24 cellular contexts compared by ENCODE assay signal in genomic region chr11:27108809-27109208, GRCh38.
A peak's percentile ranks its signal among the peaks of the same experiment; 100 is the strongest.
DNase-seq lines count a peak whose midpoint lies in the region; ATAC-seq, FAIRE-seq and TF ChIP-seq lines count a peak whose summit lies in the region.
"Had no signal": no experiment of that assay in that cellular context is flagged by ENCODE, and none has a peak within 500 bp of the region (broad histone marks: within the 10 kb centered on the region; RNA-seq: fewer than 3 reads in every experiment).

No MANE protein-coding gene starts in this region.

- no peaks in the 10 kb centered on the region for H4K20me1 ChIP-seq in HepG2 (ENCODE audit: insufficient read depth, low read length)
- peaks cover 12% of the 10 kb centered on the region for H4K20me1 ChIP-seq in smooth muscle cell (ENCODE audit: low read depth)
- H4K20me1 ChIP-seq: BLaER1 had no signal

- no peaks in the 10 kb centered on the region for H3K27me3 ChIP-seq in liver (ENCODE audit: control insufficient read depth in 4 of 4, insufficient read depth in 4 of 4, low read length in 3 of 4)
- H3K27me3 ChIP-seq in HepG2 (ENCODE audit: control insufficient read depth in 1 of 2, insufficient read depth in 2 of 2, low read length in 2 of 2): no peaks in the 10 kb centered on the region
- no peaks in the 10 kb centered on the region for H3K27me3 ChIP-seq in right lobe of liver
- no peaks in the 10 kb centered on the region for H3K27me3 ChIP-seq in smooth muscle cell (ENCODE audit: low read depth)
- H3K27me3 ChIP-seq: BE2C, BLaER1 had no signal

- H3F3A ChIP-seq in smooth muscle cell (ENCODE audit: low read depth): no peaks in the 10 kb centered on the region

- H3K4me1 ChIP-seq in liver (ENCODE audit: control insufficient read depth in 4 of 4, insufficient read depth in 4 of 4, low read length in 3 of 4) (peaks cover 0 to 6% (median 0%) of the 10 kb centered on the region in 4 donors), HepG2 (ENCODE audit: insufficient read depth, low read length) (no peaks in the 10 kb centered on the region), right lobe of liver (no peaks in the 10 kb centered on the region), smooth muscle cell (ENCODE audit: low read depth) (no peaks in the 10 kb centered on the region)
- H3K4me1 ChIP-seq: A549, BE2C, BLaER1 had no signal

- H3K36me3 ChIP-seq in liver (ENCODE audit: control insufficient read depth in 4 of 4, insufficient read depth in 3 of 4, low read depth in 1 of 4, low read length in 3 of 4) (no peaks in the 10 kb centered on the region), HepG2 (replicated peaks in 1 of 2; ENCODE audit: control insufficient read depth in 1 of 2, insufficient read depth in 2 of 2, low read length in 2 of 2) (no peaks in the 10 kb centered on the region), right lobe of liver (no peaks in the 10 kb centered on the region), smooth muscle cell (ENCODE audit: low read depth) (no peaks in the 10 kb centered on the region)
- H3K36me3 ChIP-seq: BE2C, BLaER1 had no signal

- H3K4me3 ChIP-seq in liver (ENCODE audit: low read depth in 1 of 3, low read length in 3 of 3) (peak overlapping the region in 1 of 3 donors; percentile 31), HepG2 (replicated peaks in 1 of 3; ENCODE audit: insufficient read depth in 1 of 3, low read depth in 2 of 3, low read length in 3 of 3) (no peak overlapping the region), right lobe of liver (peak overlapping the region in 1 of 3 donors; percentile 9), smooth muscle cell (no peak overlapping the region)
- H3K4me3 ChIP-seq: A549, BLaER1 had no signal

- H3K9ac ChIP-seq in liver (ENCODE audit: low read depth in 1 of 2, low read length in 2 of 2) (no peak overlapping the region), HepG2 (ENCODE audit: insufficient read depth, low read depth, low read length) (no peak overlapping the region), smooth muscle cell (ENCODE audit: low read depth) (no peak overlapping the region)
- H3K9ac ChIP-seq: BLaER1 had no signal

- no peak for ATAC-seq in HepG2
- ATAC-seq in right lobe of liver: peak in 3 of 4 donors; percentile 33 to 77 (median 55)
- ATAC-seq: A549 had no signal

- in situ Hi-C loops in HepG2 (cut with HindIII; ENCODE audit: extremely low pct_ligation_motif_present, low pct_unique_long_range_greater_than_20kb): no loop called here

- H3K27ac ChIP-seq in liver (ENCODE audit: low read depth in 1 of 2, low read length in 2 of 2) (peak overlapping the region; percentile 13 to 41), HepG2 (ENCODE audit: extremely low read length, insufficient read depth, low read length) (no peak overlapping the region), right lobe of liver (peak overlapping the region in 1 of 3 donors; percentile 13), smooth muscle cell (ENCODE audit: low read depth) (no peak overlapping the region)
- H3K27ac ChIP-seq: 22Rv1, A549, BLaER1 had no signal

- no TSS peak for BruUV-seq in HepG2 (replicated peaks; lab: Mats Ljungman, UMichigan)

- TF ChIP-seq CTCF in liver (IDR thresholded peaks at IDR 0.05; ENCODE audit: low read depth, low read length, missing input control) (no peak), HepG2 (CRISPR knock-in tag; IDR thresholded peaks at IDR 0.05) (no peak), right lobe of liver (IDR thresholded peaks at IDR 0.05) (no peak), smooth muscle cell (IDR thresholded peaks at IDR 0.05; ENCODE audit: borderline replicate concordance, insufficient read depth, poor library complexity, severe bottlenecking) (no peak)

- FAIRE-seq in HepG2 (lab: Jason Lieb, UNC): no peak
- FAIRE-seq: GM12891, GM19239 had no signal

- intact Hi-C loops in HepG2 (cut with micrococcal nuclease; ENCODE audit: unreplicated experiment): no loop called here
- intact Hi-C loops in right lobe of liver (cut with DNase I): no loop called here

- WGBS in liver: 31% methylated on average over 4 of the region's 4 CpGs
- 18% methylated on average over 4 of the region's 4 CpGs for WGBS in HepG2 (ENCODE audit: low lambda C conversion rate)
- 41% methylated on average over 4 of the region's 4 CpGs for WGBS in right lobe of liver (ENCODE audit: insufficient coverage, low coverage, low lambda C conversion rate, missing lambda C conversion rate)
- 80% methylated on average over 4 of the region's 4 CpGs for WGBS in smooth muscle cell (ENCODE audit: low lambda C conversion rate)

- DNase-seq in HepG2 (ENCODE audit: low spot score): no peak
- DNase-seq in NCI-H526 treated with DMSO at 0.1 percent for 48 hours (lab: John Stamatoyannopoulos, UW): peak; percentile 62
- no peak for DNase-seq in right lobe of liver
- DNase-seq in smooth muscle cell (lab: John Stamatoyannopoulos, UW; ENCODE audit: unreplicated experiment): no peak
- no peak for DNase-seq in GF-D8 (lab: John Stamatoyannopoulos, UW)
- DNase-seq: BE2C; C1 segment of cervical spinal cord; CD4-positive, alpha-beta memory T cell; CD4-positive, CD25-positive, alpha-beta regulatory T cell; CD8-positive, alpha-beta memory T cell; COR-L47; DMS 273 treated with DMSO at 0.1 percent for 48 hours; DMS153; DMS53; DMS79; DND-41; EL; GDM1 had no signal

- POLR2A ChIA-PET in HepG2 (lab: Yijun Ruan, JAX): no interaction called here

- no peak for TF ChIP-seq POLR2A in HepG2 (IDR thresholded peaks at IDR 0.05; ENCODE audit: insufficient read depth in 1 of 2, low read depth in 2 of 2, low read length in 2 of 2)
- no peak for TF ChIP-seq POLR2A in right lobe of liver (IDR thresholded peaks at IDR 0.05)

- H3K79me2 ChIP-seq in HepG2 (ENCODE audit: insufficient read depth, low read length) (no peaks in the 10 kb centered on the region), smooth muscle cell (ENCODE audit: low read depth) (peaks cover 10% of the 10 kb centered on the region)

- TF ChIP-seq RAD21 in liver (IDR thresholded peaks at IDR 0.05): no peak
- no peak for TF ChIP-seq RAD21 in HepG2 (CRISPR knock-in tag; IDR thresholded peaks at IDR 0.05)

- TF ChIP-seq EP300 in HepG2 (IDR thresholded peaks at IDR 0.05; ENCODE audit: low read depth in 2 of 2, low read length in 2 of 2) (no peak), HepG2 (CRISPR knock-in tag; IDR thresholded peaks at IDR 0.05; ENCODE audit: borderline replicate concordance) (no peak)

- H2AFZ ChIP-seq in HepG2 (ENCODE audit: low read length) (no peak overlapping the region), smooth muscle cell (ENCODE audit: low read depth) (no peak overlapping the region)

- H3K9me3 ChIP-seq in liver (ENCODE audit: control insufficient read depth in 4 of 4, low read length in 3 of 4) (no peaks in the 10 kb centered on the region), HepG2 (ENCODE audit: low read length) (no peaks in the 10 kb centered on the region), right lobe of liver (no peaks in the 10 kb centered on the region), smooth muscle cell (replicated peaks; ENCODE audit: low read depth) (no peaks in the 10 kb centered on the region)
- H3K9me3 ChIP-seq: A549, BE2C, BLaER1 had no signal

- CTCF ChIA-PET in HepG2 (lab: Yijun Ruan, JAX; ENCODE audit: low intra/inter-chr PET ratio, low total read pairs): no interaction called here

- H3K4me2 ChIP-seq in HepG2 (ENCODE audit: low read depth, low read length): no peak overlapping the region
- H3K4me2 ChIP-seq in smooth muscle cell: no peak overlapping the region
- H3K4me2 ChIP-seq: A549, BLaER1 had no signal

TF ChIP-seq in liver, 16 proteins besides CTCF, POLR2A, EP300 and RAD21 (continues in another document):
- TF ChIP-seq JUND (IDR thresholded peaks at IDR 0.05): no peak
- TF ChIP-seq YY1 (IDR thresholded peaks at IDR 0.05): no peak
- TF ChIP-seq MAX (IDR thresholded peaks at IDR 0.05): no peak
- no peak for TF ChIP-seq FOXA2 (IDR thresholded peaks at IDR 0.05)
- TF ChIP-seq FOXA1 (IDR thresholded peaks at IDR 0.05): no peak
- TF ChIP-seq NR2F2 (IDR thresholded peaks at IDR 0.05): no peak
- TF ChIP-seq RXRA (IDR thresholded peaks at IDR 0.05): no peak
- TF ChIP-seq HNF4A (conservative IDR thresholded peaks at IDR 0.05): no peak
- no peak for TF ChIP-seq HNF4G (IDR thresholded peaks at IDR 0.05)

TF ChIP-seq in HepG2, 621 proteins besides CTCF, POLR2A, EP300 and RAD21 (continues in another document):
- TF ChIP-seq ZNF704 (CRISPR knock-in tag; IDR thresholded peaks at IDR 0.05; ENCODE audit: borderline replicate concordance): no peak
- no peak for TF ChIP-seq SNAPC5 (CRISPR knock-in tag; IDR thresholded peaks at IDR 0.05; ENCODE audit: borderline replicate concordance)
- TF ChIP-seq SMYD3 (CRISPR knock-in tag; IDR thresholded peaks at IDR 0.05): no peak
- TF ChIP-seq ZNF841 (CRISPR knock-in tag; IDR thresholded peaks at IDR 0.05; ENCODE audit: borderline replicate concordance): no peak

Comparison
In these comparisons a context has a peak if more than half of its experiments do, and no peak if none do; other contexts are left out.
1. H3K27ac ChIP-seq: peak in liver (2 of 2); none in HepG2 (single experiment) and smooth muscle cell (single experiment).